ENCODE assay signal across 3 cellular contexts in genomic region chr3:34938784-34939183, GRCh38.
"Had no signal": no experiment of that assay in that cellular context is flagged by ENCODE, and none has a peak within 500 bp of the region (broad histone marks: within the 10 kb centered on the region; RNA-seq: fewer than 3 reads in every experiment).

No MANE protein-coding gene starts in this region.

- DNase-seq: GDM1, GF-D8 had no signal

- ATAC-seq: GM12878 had no signal

- H3K4me3 ChIP-seq: GM12878 had no signal
